Comparison of ENCODE assay signal across 1 cellular context in the genomic region with DNA sequence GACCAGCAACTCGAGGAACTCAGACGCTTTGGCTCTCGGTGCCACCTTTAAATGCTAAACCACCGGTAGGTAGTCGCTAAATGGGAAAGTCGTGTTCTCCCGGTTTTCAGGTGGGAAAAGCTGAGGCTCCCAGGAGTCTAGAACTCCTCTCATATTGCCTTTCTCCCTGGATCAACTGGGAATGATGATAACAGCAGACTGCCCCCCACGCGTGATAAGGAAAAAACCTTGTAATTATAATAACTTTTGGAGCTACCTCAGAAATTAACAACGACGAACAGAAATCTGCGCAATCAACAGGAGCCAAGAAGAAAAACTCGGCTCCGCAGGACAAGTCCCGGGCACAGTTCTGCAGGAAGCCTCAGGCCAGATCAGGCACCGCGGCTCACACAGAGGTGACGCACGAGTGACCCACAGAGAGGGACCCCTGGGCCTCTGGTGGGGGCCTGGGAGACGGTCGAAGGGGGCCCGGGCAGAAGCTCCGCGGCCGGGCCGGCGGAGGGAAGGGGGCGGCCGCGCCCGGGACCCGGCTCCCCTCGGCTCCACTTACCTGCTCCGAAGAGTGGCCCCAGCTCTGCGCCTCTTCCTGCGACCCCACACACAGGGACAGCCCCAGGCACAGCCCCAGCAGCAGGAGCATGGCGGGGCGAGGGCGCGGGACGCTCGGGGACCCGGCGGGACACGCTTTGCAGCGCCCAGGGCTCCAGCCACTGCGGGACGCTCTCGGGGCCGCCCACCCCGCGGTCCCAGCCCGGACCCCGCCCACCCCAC.
TF ChIP-seq lines count a peak whose summit lies in the region.

A gene (minus strand): TSS at position 714 of the 771 bp plus-strand sequence. CDS start 74 bp downstream, at position 640.

TF ChIP-seq in WTC11, 78 proteins besides CTCF, POLR2A, EP300 and RAD21 (continued from another document):
- TF ChIP-seq, protein P1, sequence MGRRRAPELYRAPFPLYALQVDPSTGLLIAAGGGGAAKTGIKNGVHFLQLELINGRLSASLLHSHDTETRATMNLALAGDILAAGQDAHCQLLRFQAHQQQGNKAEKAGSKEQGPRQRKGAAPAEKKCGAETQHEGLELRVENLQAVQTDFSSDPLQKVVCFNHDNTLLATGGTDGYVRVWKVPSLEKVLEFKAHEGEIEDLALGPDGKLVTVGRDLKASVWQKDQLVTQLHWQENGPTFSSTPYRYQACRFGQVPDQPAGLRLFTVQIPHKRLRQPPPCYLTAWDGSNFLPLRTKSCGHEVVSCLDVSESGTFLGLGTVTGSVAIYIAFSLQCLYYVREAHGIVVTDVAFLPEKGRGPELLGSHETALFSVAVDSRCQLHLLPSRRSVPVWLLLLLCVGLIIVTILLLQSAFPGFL (CRISPR knock-in tag; IDR thresholded peaks at IDR 0.05; ENCODE audit: borderline replicate concordance), result no peak
- TF ChIP-seq ZNF423 (CRISPR knock-in tag; IDR thresholded peaks at IDR 0.05) (no peak), MXD4 (CRISPR knock-in tag; IDR thresholded peaks at IDR 0.05; ENCODE audit: borderline replicate concordance) (no peak), SP1 (CRISPR knock-in tag; conservative IDR thresholded peaks at IDR 0.05) (peak; percentile 64), MYBL2 (CRISPR knock-in tag; IDR thresholded peaks at IDR 0.05) (no peak), ZBTB21 (CRISPR knock-in tag; IDR thresholded peaks at IDR 0.05; ENCODE audit: borderline replicate concordance) (0 out of 2 replicates have a peak, but pooled peaks have one; percentile 28), EMX1 (CRISPR knock-in tag; IDR thresholded peaks at IDR 0.05) (no peak), CREB1 (CRISPR knock-in tag; IDR thresholded peaks at IDR 0.05) (no peak), TEAD4 (CRISPR knock-in tag; IDR thresholded peaks at IDR 0.05) (no peak), ZNF121 (CRISPR knock-in tag; IDR thresholded peaks at IDR 0.05) (peak; percentile 83)
- TF ChIP-seq, protein P2, sequence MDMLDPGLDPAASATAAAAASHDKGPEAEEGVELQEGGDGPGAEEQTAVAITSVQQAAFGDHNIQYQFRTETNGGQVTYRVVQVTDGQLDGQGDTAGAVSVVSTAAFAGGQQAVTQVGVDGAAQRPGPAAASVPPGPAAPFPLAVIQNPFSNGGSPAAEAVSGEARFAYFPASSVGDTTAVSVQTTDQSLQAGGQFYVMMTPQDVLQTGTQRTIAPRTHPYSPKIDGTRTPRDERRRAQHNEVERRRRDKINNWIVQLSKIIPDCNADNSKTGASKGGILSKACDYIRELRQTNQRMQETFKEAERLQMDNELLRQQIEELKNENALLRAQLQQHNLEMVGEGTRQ (CRISPR knock-in tag; IDR thresholded peaks at IDR 0.05), result no peak
- TF ChIP-seq, protein P3, sequence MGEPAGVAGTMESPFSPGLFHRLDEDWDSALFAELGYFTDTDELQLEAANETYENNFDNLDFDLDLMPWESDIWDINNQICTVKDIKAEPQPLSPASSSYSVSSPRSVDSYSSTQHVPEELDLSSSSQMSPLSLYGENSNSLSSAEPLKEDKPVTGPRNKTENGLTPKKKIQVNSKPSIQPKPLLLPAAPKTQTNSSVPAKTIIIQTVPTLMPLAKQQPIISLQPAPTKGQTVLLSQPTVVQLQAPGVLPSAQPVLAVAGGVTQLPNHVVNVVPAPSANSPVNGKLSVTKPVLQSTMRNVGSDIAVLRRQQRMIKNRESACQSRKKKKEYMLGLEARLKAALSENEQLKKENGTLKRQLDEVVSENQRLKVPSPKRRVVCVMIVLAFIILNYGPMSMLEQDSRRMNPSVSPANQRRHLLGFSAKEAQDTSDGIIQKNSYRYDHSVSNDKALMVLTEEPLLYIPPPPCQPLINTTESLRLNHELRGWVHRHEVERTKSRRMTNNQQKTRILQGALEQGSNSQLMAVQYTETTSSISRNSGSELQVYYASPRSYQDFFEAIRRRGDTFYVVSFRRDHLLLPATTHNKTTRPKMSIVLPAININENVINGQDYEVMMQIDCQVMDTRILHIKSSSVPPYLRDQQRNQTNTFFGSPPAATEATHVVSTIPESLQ (CRISPR knock-in tag; IDR thresholded peaks at IDR 0.05), result no peak
- TF ChIP-seq, protein P4, sequence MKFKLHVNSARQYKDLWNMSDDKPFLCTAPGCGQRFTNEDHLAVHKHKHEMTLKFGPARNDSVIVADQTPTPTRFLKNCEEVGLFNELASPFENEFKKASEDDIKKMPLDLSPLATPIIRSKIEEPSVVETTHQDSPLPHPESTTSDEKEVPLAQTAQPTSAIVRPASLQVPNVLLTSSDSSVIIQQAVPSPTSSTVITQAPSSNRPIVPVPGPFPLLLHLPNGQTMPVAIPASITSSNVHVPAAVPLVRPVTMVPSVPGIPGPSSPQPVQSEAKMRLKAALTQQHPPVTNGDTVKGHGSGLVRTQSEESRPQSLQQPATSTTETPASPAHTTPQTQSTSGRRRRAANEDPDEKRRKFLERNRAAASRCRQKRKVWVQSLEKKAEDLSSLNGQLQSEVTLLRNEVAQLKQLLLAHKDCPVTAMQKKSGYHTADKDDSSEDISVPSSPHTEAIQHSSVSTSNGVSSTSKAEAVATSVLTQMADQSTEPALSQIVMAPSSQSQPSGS (CRISPR knock-in tag; IDR thresholded peaks at IDR 0.05; ENCODE audit: borderline replicate concordance, low read depth), result no peak
- TF ChIP-seq, protein P5, sequence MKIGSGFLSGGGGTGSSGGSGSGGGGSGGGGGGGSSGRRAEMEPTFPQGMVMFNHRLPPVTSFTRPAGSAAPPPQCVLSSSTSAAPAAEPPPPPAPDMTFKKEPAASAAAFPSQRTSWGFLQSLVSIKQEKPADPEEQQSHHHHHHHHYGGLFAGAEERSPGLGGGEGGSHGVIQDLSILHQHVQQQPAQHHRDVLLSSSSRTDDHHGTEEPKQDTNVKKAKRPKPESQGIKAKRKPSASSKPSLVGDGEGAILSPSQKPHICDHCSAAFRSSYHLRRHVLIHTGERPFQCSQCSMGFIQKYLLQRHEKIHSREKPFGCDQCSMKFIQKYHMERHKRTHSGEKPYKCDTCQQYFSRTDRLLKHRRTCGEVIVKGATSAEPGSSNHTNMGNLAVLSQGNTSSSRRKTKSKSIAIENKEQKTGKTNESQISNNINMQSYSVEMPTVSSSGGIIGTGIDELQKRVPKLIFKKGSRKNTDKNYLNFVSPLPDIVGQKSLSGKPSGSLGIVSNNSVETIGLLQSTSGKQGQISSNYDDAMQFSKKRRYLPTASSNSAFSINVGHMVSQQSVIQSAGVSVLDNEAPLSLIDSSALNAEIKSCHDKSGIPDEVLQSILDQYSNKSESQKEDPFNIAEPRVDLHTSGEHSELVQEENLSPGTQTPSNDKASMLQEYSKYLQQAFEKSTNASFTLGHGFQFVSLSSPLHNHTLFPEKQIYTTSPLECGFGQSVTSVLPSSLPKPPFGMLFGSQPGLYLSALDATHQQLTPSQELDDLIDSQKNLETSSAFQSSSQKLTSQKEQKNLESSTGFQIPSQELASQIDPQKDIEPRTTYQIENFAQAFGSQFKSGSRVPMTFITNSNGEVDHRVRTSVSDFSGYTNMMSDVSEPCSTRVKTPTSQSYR (CRISPR knock-in tag; IDR thresholded peaks at IDR 0.05), result no peak
